Comparison of ENCODE assay signal across 12 cellular contexts in the genomic region with DNA sequence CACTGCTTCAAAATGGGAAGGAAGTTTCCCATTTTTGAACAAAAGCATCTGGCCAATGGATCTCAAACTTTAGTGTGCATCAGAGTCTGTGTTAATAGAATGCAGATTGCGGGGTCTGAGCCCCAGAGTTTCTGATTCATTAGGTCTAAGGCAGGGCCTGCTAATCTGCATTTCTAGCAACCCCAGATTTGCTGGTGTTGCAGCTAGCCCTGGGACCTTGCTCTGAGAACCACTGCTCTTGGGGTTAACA. TPM values are rescaled to one million over a fixed set of nuclear protein-coding genes. Genes with fewer than 3 reads are reported as not detected.
DNase-seq lines count a peak whose midpoint lies in the region; ATAC-seq, FAIRE-seq and TF ChIP-seq lines count a peak whose summit lies in the region.
"Had no signal": no experiment of that assay in that cellular context is flagged by ENCODE, and none has a peak within 500 bp of the region (broad histone marks: within the 10 kb centered on the region; RNA-seq: fewer than 3 reads in every experiment).

No MANE protein-coding gene starts in this region.

- WGBS in GM23248 (ENCODE audit: low coverage in 1 of 2, low lambda C conversion rate in 2 of 2, missing lambda C conversion rate in 2 of 2), 2 experiments = 92 to 94% methylated on average over 1 of the region's 1 CpG
- WGBS in neuronal stem cell (ENCODE audit: extremely low coverage in 2 of 2, insufficient read length in 2 of 2, insufficient replicate concordance in 1 of 2), 2 donors = no CpG with 5 or more reads among the region's 1 CpG

- H2AFZ ChIP-seq in GM23248 = no peak overlapping the region
- peak overlapping the region; percentile 33 for H2AFZ ChIP-seq in neuronal stem cell (ENCODE audit: low read length)

- no peaks in the 10 kb centered on the region for H3K79me2 ChIP-seq in GM23248 (ENCODE audit: insufficient read depth)

- H3K4me2 ChIP-seq in GM23248 (ENCODE audit: unreplicated experiment) (peak overlapping the region; percentile 44), neuronal stem cell (ENCODE audit: insufficient read depth, low read length, poor library complexity, severe bottlenecking) (no peak overlapping the region)

- no peak for ATAC-seq in HG03469 (IDR thresholded peaks at IDR 0.05; ENCODE audit: unreplicated experiment)
- no peak for ATAC-seq in HG02642 (IDR thresholded peaks at IDR 0.05; ENCODE audit: poor library complexity, unreplicated experiment)
- ATAC-seq in GM18502 (IDR thresholded peaks at IDR 0.05; ENCODE audit: poor library complexity, unreplicated experiment) = no peak

- no peak overlapping the region for H2BK15ac ChIP-seq in neuronal stem cell (ENCODE audit: low read length)

- H4K91ac ChIP-seq in neuronal stem cell (ENCODE audit: low read depth, low read length, poor library complexity) = no peak overlapping the region

- H3K23ac ChIP-seq in neuronal stem cell (ENCODE audit: low read depth, low read length, poor library complexity) = no peak overlapping the region

- H3K4me3 Mint-ChIP-seq in endothelial cell (ENCODE audit: unreplicated experiment) = no peak overlapping the region

- H3K79me1 ChIP-seq in neuronal stem cell (ENCODE audit: low read depth, low read length) = no peaks in the 10 kb centered on the region

- no peaks in the 10 kb centered on the region for H3K9me2 ChIP-seq in GM23248 (ENCODE audit: insufficient read depth)

- H3K9me3 Mint-ChIP-seq in endothelial cell (ENCODE audit: unreplicated experiment) = no peaks in the 10 kb centered on the region

- H3K27ac ChIP-seq in GM23248 = peak overlapping the region; percentile 54; the same call in 1 of the 2 replicates
- H3K27ac ChIP-seq in WERI-Rb-1 = peak overlapping the region; percentile 14; the same call in 1 of the 2 replicates
- no peak overlapping the region for H3K27ac ChIP-seq in neuronal stem cell (replicated peaks; ENCODE audit: low read length)
- H3K27ac ChIP-seq: coronary artery had no signal

- no peaks in the 10 kb centered on the region for H3K9me3 ChIP-seq in GM23248 (ENCODE audit: low read depth)
- H3K9me3 ChIP-seq in WERI-Rb-1 (ENCODE audit: severe bottlenecking) = no peaks in the 10 kb centered on the region
- H3K9me3 ChIP-seq in neuronal stem cell (replicated peaks in 1 of 2; ENCODE audit: control insufficient read depth in 2 of 2, insufficient read depth in 1 of 2, low read depth in 1 of 2, low read length in 2 of 2) = no peaks in the 10 kb centered on the region

- peaks cover 23% of the 10 kb centered on the region for H3K4me1 Mint-ChIP-seq in endothelial cell (ENCODE audit: unreplicated experiment)

- no peak; the same call in 1 of the 2 replicates for TF ChIP-seq POLR2A in GM12891 (IDR thresholded peaks at IDR 0.05; ENCODE audit: low read depth, low read length)

- peak overlapping the region; percentile 22; the same call in 1 of the 2 replicates for H3K9ac ChIP-seq in GM23248
- no peak overlapping the region for H3K9ac ChIP-seq in neuronal stem cell (ENCODE audit: low read depth, low read length, poor library complexity)

- no peak overlapping the region for H2AK5ac ChIP-seq in neuronal stem cell (ENCODE audit: low read depth, low read length)

- H3K27ac Mint-ChIP-seq in endothelial cell (ENCODE audit: unreplicated experiment) = no peak overlapping the region

- in situ Hi-C loops in GM23248 (cut with MboI) = loop anchor here (25.0 kb wide), 1 partner anchor 589 kb away; no protein-coding TSS in a partner anchor

- H3K27me3 ChIP-seq in GM23248 (replicated peaks; ENCODE audit: insufficient read depth) (no peaks in the 10 kb centered on the region), WERI-Rb-1 (ENCODE audit: insufficient read depth, low read depth, severe bottlenecking) (no peaks in the 10 kb centered on the region), neuronal stem cell (ENCODE audit: control insufficient read depth in 3 of 3, insufficient read depth in 3 of 3, low read depth in 1 of 3, low read length in 3 of 3) (no peaks in the 10 kb centered on the region)

- H3F3A ChIP-seq in GM23248 (ENCODE audit: insufficient read depth) = peaks cover 24% of the 10 kb centered on the region

- H3K4ac ChIP-seq in neuronal stem cell (ENCODE audit: low read length) = no peak overlapping the region

- H3K27me3 Mint-ChIP-seq in endothelial cell (ENCODE audit: unreplicated experiment) = peaks cover 11% of the 10 kb centered on the region

- H3K18ac ChIP-seq in neuronal stem cell (ENCODE audit: low read length) = peak overlapping the region; percentile 15

- H3K36me3 Mint-ChIP-seq in endothelial cell (ENCODE audit: low read depth, unreplicated experiment) = peaks cover 5% of the 10 kb centered on the region

- H3K4me1 ChIP-seq in GM23248 (ENCODE audit: insufficient read depth) (peaks cover 26% of the 10 kb centered on the region), neuronal stem cell (ENCODE audit: control insufficient read depth in 2 of 2, insufficient read depth in 1 of 2, low read depth in 1 of 2, low read length in 2 of 2) (peaks cover 16 to 20% of the 10 kb centered on the region in 2 donors)

- no peak overlapping the region for H2BK12ac ChIP-seq in neuronal stem cell (ENCODE audit: low read length)

- no peak overlapping the region for H4K8ac ChIP-seq in neuronal stem cell (ENCODE audit: low read depth, low read length)

- H2BK120ac ChIP-seq in neuronal stem cell (ENCODE audit: low read depth, low read length) = no peak overlapping the region

- H3K36me3 ChIP-seq in GM23248 (ENCODE audit: low read depth) (no peaks in the 10 kb centered on the region), WERI-Rb-1 (no peaks in the 10 kb centered on the region), neuronal stem cell (replicated peaks in 1 of 2; ENCODE audit: control insufficient read depth in 2 of 2, insufficient read depth in 2 of 2, low read length in 2 of 2) (no peaks in the 10 kb centered on the region)

- TF ChIP-seq CTCF in WERI-Rb-1 (IDR thresholded peaks at IDR 0.05; ENCODE audit: low read depth, low read length) (no peak), endothelial cell (IDR thresholded peaks at IDR 0.05; ENCODE audit: unreplicated experiment) (no peak)

- no peak overlapping the region for H2BK5ac ChIP-seq in neuronal stem cell (ENCODE audit: low read length)

- peak; percentile 20 for FAIRE-seq in GM12891 (lab: Jason Lieb, UNC)
- FAIRE-seq: G401.6, H1 had no signal

- H3K4me3 ChIP-seq in GM23248 (no peak overlapping the region), WERI-Rb-1 (ENCODE audit: low read depth, low read length) (no peak overlapping the region), neuronal stem cell (ENCODE audit: low read length in 2 of 2) (no peak overlapping the region)
- H3K4me3 ChIP-seq: coronary artery had no signal

- no peak overlapping the region for H3K14ac ChIP-seq in neuronal stem cell (ENCODE audit: low read length)

- no peaks in the 10 kb centered on the region for H4K20me1 ChIP-seq in GM23248 (ENCODE audit: insufficient read depth)

- DNase-seq in GM12891 (ENCODE audit: insufficient read length, low spot score) (no peak), GM23248 (no peak), WERI-Rb-1 (no peak), neuronal stem cell (ENCODE audit: low spot score) (no peak), endothelial cell (ENCODE audit: low spot score) (no peak)
- DNase-seq: Karpas-422 had no signal

TF ChIP-seq in GM12891, 5 proteins besides CTCF, POLR2A, EP300 and RAD21:
- TF ChIP-seq TAF1 (IDR thresholded peaks at IDR 0.05; ENCODE audit: low read depth, low read length) (no peak), SPI1 (IDR thresholded peaks at IDR 0.05; ENCODE audit: low read depth, low read length) (no peak), POLR2AphosphoS5 (IDR thresholded peaks at IDR 0.05; ENCODE audit: low read depth, low read length) (no peak), POU2F2 (IDR thresholded peaks at IDR 0.05; ENCODE audit: low read depth, low read length) (no peak), PAX5 (IDR thresholded peaks at IDR 0.05; ENCODE audit: insufficient read depth, low read length, severe bottlenecking) (no peak)

RNA-seq across cellular contexts. Expression of a gene that starts 30.7 kb away (rescaled TPM):
- polyA plus RNA-seq in GM12891 (2012; ENCODE audit: low read depth, missing spikeins) = 21.5 TPM
- 21.0 and 24.5 TPM in 2 replicates for total RNA-seq in GM23248 (2014; rRNA removed; shearing (Covaris generic))
- 15.4 and 16.1 TPM in 2 replicates for polyA plus RNA-seq in GM23248 (2016; fragmentation: Nextera tagmentation; extraction: Ambion mirVana)
- polyA plus RNA-seq in neuronal stem cell (2013, experiment 1 of 2) = 45.2 TPM
- polyA plus RNA-seq in neuronal stem cell (2013, experiment 2 of 2) = 48.2 TPM
- 33.5 TPM for total RNA-seq in endothelial cell (ENCODE audit: unreplicated experiment)
